Comparison of ENCODE assay signal across 1 cellular context in genomic region chr3:169765281-169765624, GRCh38.
TF ChIP-seq lines count a peak whose summit lies in the region.

No MANE protein-coding gene starts in this region.

TF ChIP-seq in HepG2, 621 proteins besides CTCF, POLR2A, EP300 and RAD21:
- TF ChIP-seq ZNF143 (CRISPR knock-in tag; IDR thresholded peaks at IDR 0.05) (no peak), POLR2AphosphoS5 (IDR thresholded peaks at IDR 0.05; ENCODE audit: low read depth, low read length) (0 out of 2 replicates have a peak, but pooled peaks have one; percentile 20), SMARCE1 (IDR thresholded peaks at IDR 0.05; ENCODE audit: borderline replicate concordance) (no peak), ZNF616 (CRISPR knock-in tag; IDR thresholded peaks at IDR 0.05; ENCODE audit: low read depth) (no peak), PBX2 (CRISPR knock-in tag; IDR thresholded peaks at IDR 0.05) (no peak), NR2C2 (CRISPR knock-in tag; IDR thresholded peaks at IDR 0.05; ENCODE audit: borderline replicate concordance) (peak; percentile 3; the same call in 1 of the 2 replicates), GATAD2A (CRISPR knock-in tag; IDR thresholded peaks at IDR 0.05) (0 out of 2 replicates have a peak, but pooled peaks have one; percentile 2), ZNF570 (CRISPR knock-in tag; IDR thresholded peaks at IDR 0.05; ENCODE audit: borderline replicate concordance) (no peak), ZBTB46 (CRISPR knock-in tag; IDR thresholded peaks at IDR 0.05; ENCODE audit: borderline replicate concordance) (no peak), ZHX2 (IDR thresholded peaks at IDR 0.05; ENCODE audit: low read depth) (0 out of 2 replicates have a peak, but pooled peaks have one; percentile 6), ZHX2 (CRISPR knock-in tag; IDR thresholded peaks at IDR 0.05; ENCODE audit: borderline replicate concordance) (no peak), FOSL1 (CRISPR knock-in tag; IDR thresholded peaks at IDR 0.05; ENCODE audit: borderline replicate concordance) (no peak), IRF2 (CRISPR knock-in tag; IDR thresholded peaks at IDR 0.05) (no peak), MTERF4 (CRISPR knock-in tag; IDR thresholded peaks at IDR 0.05) (no peak), FOXJ3 (CRISPR knock-in tag; IDR thresholded peaks at IDR 0.05; ENCODE audit: borderline replicate concordance) (no peak), EED (CRISPR knock-in tag; IDR thresholded peaks at IDR 0.05) (no peak), KAT8 (CRISPR knock-in tag; IDR thresholded peaks at IDR 0.05) (peak; percentile 10; the same call in 1 of the 2 replicates)
TF ChIP-seq in HepG2: peak in this region for 5.
